33 cellular contexts compared by ENCODE assay signal in genomic region chr6:43294536-43294935, GRCh38. TPM values are rescaled to one million over a fixed set of nuclear protein-coding genes. Genes with fewer than 3 reads are reported as not detected.
"Had no signal": no experiment of that assay in that cellular context is flagged by ENCODE, and none has a peak within 500 bp of the region (broad histone marks: within the 10 kb centered on the region; RNA-seq: fewer than 3 reads in every experiment).

No MANE protein-coding gene starts in this region.

- H3K36me3 ChIP-seq: breast epithelium, SJSA1 had no signal

- DNase-seq: activated CD4-positive, alpha-beta T cell treated with anti-CD3 and anti-CD28 coated beads for 36 hours; activated CD4-positive, alpha-beta T cell treated with anti-CD3 and anti-CD28 coated beads, Interleukin-2, amount 10 ng/mL, durations not matched to agents 7 days and 5 days; activated CD4-positive, alpha-beta T cell treated with anti-CD3 and anti-CD28 coated beads, Interleukin-2, amount 50 U/mL, for 48 hours; activated CD8-positive, alpha-beta T cell treated with anti-CD3 and anti-CD28 coated beads, Interleukin-2, amount 10 ng/mL, durations not matched to agents 7 days and 5 days; activated gamma-delta T cell; activated naive CD4-positive, alpha-beta T cell treated with Interleukin-2 at 50 U/mL for 16 hours; activated naive CD8-positive, alpha-beta T cell treated with anti-CD3 and anti-CD28 coated beads, Interleukin-2, amount 10 ng/mL, durations not matched to agents 7 days and 5 days; activated T-cell treated with anti-CD3 and anti-CD28 coated beads, Interleukin-2, amount 50 U/mL, for 24 hours; body of pancreas; caudate nucleus; cerebellar nuclear complex; MM.1S; MV-4-11; NCI-H1092; NCI-H1436 treated with DMSO at 0.1 percent for 48 hours; NCI-H1694 treated with DMSO at 0.1 percent for 48 hours; NCI-H2029; NCI-H345; NCI-H524 treated with DMSO at 0.1 percent for 48 hours; SHP77 treated with DMSO at 0.1 percent for 48 hours; SK-N-SH had no signal

- H3K4me1 ChIP-seq: breast epithelium, SJSA1 had no signal

- FAIRE-seq: astrocyte, TTC549 had no signal

- H3K27me3 ChIP-seq: body of pancreas had no signal

- H3K4me3 ChIP-seq: body of pancreas, breast epithelium, SJSA1 had no signal

- ATAC-seq: activated CD4-positive, alpha-beta T cell treated with anti-CD3 and anti-CD28 coated beads for 36 hours; activated CD4-positive, CD25-positive, alpha-beta regulatory T cell treated with anti-CD3 and anti-CD28 coated beads, Interleukin-2, amount 50 U/mL, for 24 hours; activated CD8-positive, alpha-beta T cell treated with anti-CD3 and anti-CD28 coated beads, Interleukin-2, amount 10 ng/mL, durations not matched to agents 7 days and 5 days; body of pancreas; Panc1; WTC11 had no signal

- H3K27ac ChIP-seq: body of pancreas, breast epithelium, SJSA1 had no signal

- H3K9me3 ChIP-seq: body of pancreas, breast epithelium, SJSA1, SK-N-SH had no signal

- H3K9ac ChIP-seq: SK-N-SH had no signal

- H3K4me2 ChIP-seq: SK-N-SH had no signal

RNA-seq across cellular contexts. Expression of gene SLC22A7, which starts 3.5 kb away (rescaled TPM):
- total RNA-seq: activated CD4-positive, alpha-beta T cell treated with anti-CD3 and anti-CD28 coated beads for 36 hours; activated CD4-positive, alpha-beta T cell treated with anti-CD3 and anti-CD28 coated beads, Interleukin-2, amount 10 ng/mL, durations not matched to agents 7 days and 5 days; activated CD8-positive, alpha-beta T cell treated with anti-CD3 and anti-CD28 coated beads, Interleukin-2, amount 10 ng/mL, durations not matched to agents 7 days and 5 days; activated naive CD8-positive, alpha-beta T cell treated with anti-CD3 and anti-CD28 coated beads, Interleukin-2, amount 10 ng/mL, durations not matched to agents 7 days and 5 days; activated T-helper 2 cell treated with anti-CD3 and anti-CD28 coated beads, Interferon-gamma antibody, Interleukin-2, Interleukin-4, amounts not matched to agents 10 μg/mL and 5 μg/mL and 100 μg/mL, durations not matched to agents 14 hours and 24 hours and 36 hours; astrocyte; body of pancreas; breast epithelium; LHCN-M2; NCI-H460; RPMI7951; SJSA1; WTC11 had no signal
- polyA plus RNA-seq: adipose tissue, SK-N-SH had no signal

RNA-seq across cellular contexts. Expression of gene CRIP3, which starts 14.1 kb away (rescaled TPM):
- total RNA-seq: activated CD8-positive, alpha-beta T cell treated with anti-CD3 and anti-CD28 coated beads, Interleukin-2, amount 10 ng/mL, durations not matched to agents 7 days and 5 days; astrocyte; body of pancreas; LHCN-M2; NCI-H460; RPMI7951; SJSA1 had no signal
- polyA plus RNA-seq: SK-N-SH had no signal

RNA-seq across cellular contexts. Expression of gene TTBK1, which starts 51.3 kb away (rescaled TPM):
- total RNA-seq: activated CD8-positive, alpha-beta T cell treated with anti-CD3 and anti-CD28 coated beads, Interleukin-2, amount 10 ng/mL, durations not matched to agents 7 days and 5 days; activated naive CD8-positive, alpha-beta T cell treated with anti-CD3 and anti-CD28 coated beads, Interleukin-2, amount 10 ng/mL, durations not matched to agents 7 days and 5 days; NCI-H460; RPMI7951; SJSA1 had no signal
